8 cellular contexts compared by ENCODE assay signal in the genomic region with DNA sequence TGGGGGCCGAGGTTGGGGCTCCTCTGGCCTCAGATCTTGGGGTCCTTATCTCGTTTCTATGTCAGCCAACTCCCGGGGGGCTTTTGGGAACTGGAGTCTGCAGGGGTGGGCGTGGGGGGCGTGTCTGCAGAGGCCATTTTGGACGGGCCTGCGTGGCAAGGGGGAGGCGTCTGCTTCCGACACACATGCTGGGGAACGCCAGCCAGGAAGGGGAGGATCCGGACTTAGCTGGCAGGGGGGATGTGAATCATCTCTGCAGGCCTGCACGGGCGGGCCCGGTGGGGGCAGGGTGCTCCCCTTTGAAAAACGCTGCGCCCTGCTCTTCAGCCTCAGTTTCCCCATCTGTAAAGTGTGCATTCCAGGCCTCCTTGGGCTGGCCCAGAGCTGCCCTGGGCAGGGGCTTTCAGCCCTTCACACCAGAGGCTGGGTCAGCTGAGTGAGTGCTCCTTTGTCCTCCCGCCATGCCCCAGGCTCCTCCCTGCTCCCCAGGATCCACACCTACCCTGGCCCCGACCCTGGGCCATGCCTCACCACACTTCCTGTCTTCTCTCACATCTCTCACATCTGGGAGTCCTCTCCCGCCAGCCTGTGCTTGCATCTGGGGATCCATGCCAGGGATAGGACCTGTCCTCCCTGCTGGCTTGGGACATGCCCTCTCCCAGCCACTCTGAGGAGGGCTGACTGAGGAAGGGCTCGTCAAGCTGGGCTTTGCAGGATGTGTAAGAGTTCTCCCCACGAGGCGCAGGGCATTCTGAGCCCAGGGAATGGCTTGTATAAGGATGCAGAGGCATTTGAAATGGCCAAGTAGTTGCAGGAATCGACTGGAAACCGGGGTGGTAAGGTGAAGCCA. TPM values are rescaled to one million over a fixed set of nuclear protein-coding genes. Genes with fewer than 3 reads are reported as not detected.
DNase-seq lines count a peak whose midpoint lies in the region; ATAC-seq and TF ChIP-seq lines count a peak whose summit lies in the region.

No MANE protein-coding gene starts in this region.

- peak; percentile 66 for DNase-seq in Calu3
- DNase-seq in KBM-7, result peak; percentile 91
- peak; percentile 59 to 73 for DNase-seq in activated CD4-positive, alpha-beta T cell treated with anti-CD3 and anti-CD28 coated beads for 4 hours
- DNase-seq in dedifferentiated amniotic fluid mesenchymal stem cell (ENCODE audit: extremely low spot score), result peak; percentile 84
- DNase-seq in lower lobe of right lung, result peak; percentile 71
- DNase-seq in stimulated activated CD8-positive, alpha-beta memory T cell treated with anti-CD3 and anti-CD28 coated beads, Interleukin-12 subunit alpha, Interleukin-12 subunit beta, amount 100 ng/mL, for 4 hours (ENCODE audit: low read depth), result peak; percentile 59
- no peak for DNase-seq in NCI-H1436 treated with DMSO at 0.1 percent for 48 hours (lab: John Stamatoyannopoulos, UW)
- no peak for DNase-seq in SK-N-DZ (ENCODE audit: low spot score)

- H3K27ac ChIP-seq in lower lobe of right lung, result peak overlapping the region; percentile 68

- H3K36me3 ChIP-seq in lower lobe of right lung, result no peaks in the 10 kb centered on the region

- CTCF ChIA-PET in Calu3 (lab: Charles Lee), result interaction anchor here (0.6 to 0.7 kb wide), 4 partner anchors 15 to 356 kb away, joined by 3 to 9 read pairs (median 4); no protein-coding TSS in a partner anchor

- H3K36me3 Mint-ChIP-seq in Calu3 (ENCODE audit: insufficient read depth, unreplicated experiment), result peaks cover 33% of the 10 kb centered on the region

- peaks cover 75% of the 10 kb centered on the region for H3K4me1 ChIP-seq in lower lobe of right lung

- H3K27me3 Mint-ChIP-seq in Calu3 (ENCODE audit: unreplicated experiment), result peaks cover 78% of the 10 kb centered on the region

- H3K4me3 Mint-ChIP-seq in Calu3 (ENCODE audit: low read depth, unreplicated experiment), result peak overlapping the region; percentile 31

- peak; percentile 25 to 40 for ATAC-seq in lower lobe of right lung

- in situ Hi-C loops in KBM-7 (cut with MboI; ENCODE audit: low pct_unique_long_range_greater_than_20kb, low sequenced_read_pairs), result no loop called here

- H3K4me1 Mint-ChIP-seq in Calu3 (ENCODE audit: low read depth, unreplicated experiment), result peaks cover 44% of the 10 kb centered on the region

- H3K9me3 Mint-ChIP-seq in Calu3 (ENCODE audit: low read depth, unreplicated experiment), result no peaks in the 10 kb centered on the region

- no TSS peak for BruUV-seq in Calu3 (replicated peaks; lab: Mats Ljungman, UMichigan)

- intact Hi-C loops in Calu3 (cut with micrococcal nuclease; ENCODE audit: unreplicated experiment), result no loop called here
- intact Hi-C loops in lower lobe of right lung (cut with DNase I), result no loop called here

- peak overlapping the region; percentile 5 for H3K27ac Mint-ChIP-seq in Calu3 (ENCODE audit: unreplicated experiment)

- peak overlapping the region; percentile 66 for H3K4me3 ChIP-seq in lower lobe of right lung

- H3K27me3 ChIP-seq in lower lobe of right lung (ENCODE audit: low read depth), result peaks cover 31% of the 10 kb centered on the region

- no peaks in the 10 kb centered on the region for H3K9me3 ChIP-seq in lower lobe of right lung

- TF ChIP-seq CTCF in Calu3 (IDR thresholded peaks at IDR 0.05; ENCODE audit: unreplicated experiment) (no peak), lower lobe of right lung (IDR thresholded peaks at IDR 0.05) (no peak)

RNA-seq across cellular contexts. Expression of gene FSCN1, which starts 3.7 kb away (rescaled TPM):
- total RNA-seq in Calu3 (2022) (3.9 and 7.6 TPM in 2 replicates), lower lobe of right lung (43.8 TPM)
- polyA plus RNA-seq in SK-N-DZ (2014; cell fraction: cytosol; rRNA removed), result 513 and 629 TPM in 2 replicates
- 276 and 299 TPM in 2 replicates for polyA plus RNA-seq in SK-N-DZ (2014; cell fraction: nucleus; rRNA removed)

Comparison
In these comparisons a context has a peak if more than half of its experiments do, and no peak if none do; other contexts are left out.
1. DNase-seq: peak in Calu3 (single experiment), KBM-7 (single experiment), activated CD4-positive, alpha-beta T cell treated with anti-CD3 and anti-CD28 coated beads for 4 hours (2 of 2), dedifferentiated amniotic fluid mesenchymal stem cell (single experiment), lower lobe of right lung (single experiment) and stimulated activated CD8-positive, alpha-beta memory T cell treated with anti-CD3 and anti-CD28 coated beads, Interleukin-12 subunit alpha, Interleukin-12 subunit beta, amount 100 ng/mL, for 4 hours (single experiment); none in NCI-H1436 treated with DMSO at 0.1 percent for 48 hours (single experiment) and SK-N-DZ (single experiment).